Comparison of ENCODE assay signal across 16 cellular contexts in genomic region chr15:61750271-61751084, GRCh38.
A peak's percentile ranks its signal among the peaks of the same experiment; 100 is the strongest.
DNase-seq lines count a peak whose midpoint lies in the region; ATAC-seq and TF ChIP-seq lines count a peak whose summit lies in the region.
"Had no signal": no experiment of that assay in that cellular context is flagged by ENCODE, and none has a peak within 500 bp of the region (broad histone marks: within the 10 kb centered on the region; RNA-seq: fewer than 3 reads in every experiment).

No MANE protein-coding gene starts in this region.

- H3K36me3 ChIP-seq in hepatocyte (replicated peaks; ENCODE audit: insufficient read depth, low read depth) (no peaks in the 10 kb centered on the region), stomach (no peaks in the 10 kb centered on the region), HAP-1 (replicated peaks) (no peaks in the 10 kb centered on the region)
- H3K36me3 ChIP-seq: gastrocnemius medialis, right atrium auricular region had no signal

- H3K4me1 ChIP-seq in hepatocyte (ENCODE audit: insufficient read depth): peaks cover 7% of the 10 kb centered on the region
- peaks cover 0 to 3% (median 0%) of the 10 kb centered on the region in 4 donors for H3K4me1 ChIP-seq in stomach
- no peaks in the 10 kb centered on the region for H3K4me1 ChIP-seq in HAP-1
- H3K4me1 ChIP-seq: right atrium auricular region had no signal

- no peak for TF ChIP-seq CTCF in hepatocyte (IDR thresholded peaks at IDR 0.05; ENCODE audit: poor library complexity)
- no peak for TF ChIP-seq CTCF in stomach (IDR thresholded peaks at IDR 0.05)

- H3K79me2 ChIP-seq in hepatocyte: no peaks in the 10 kb centered on the region

- peak overlapping the region; percentile 43 for H3K27ac ChIP-seq in hepatocyte
- no peak overlapping the region for H3K27ac ChIP-seq in stomach
- H3K27ac ChIP-seq: right atrium auricular region had no signal

- no peak overlapping the region for H2AFZ ChIP-seq in hepatocyte

- H3K4me2 ChIP-seq in hepatocyte: no peak overlapping the region

- H3K27me3 ChIP-seq in hepatocyte (no peaks in the 10 kb centered on the region), stomach (no peaks in the 10 kb centered on the region), HAP-1 (ENCODE audit: low read depth) (no peaks in the 10 kb centered on the region)
- H3K27me3 ChIP-seq: gastrocnemius medialis, right atrium auricular region had no signal

- ATAC-seq in left ventricle myocardium superior: no peak
- ATAC-seq: HCT116; naive thymus-derived CD4-positive, alpha-beta T cell; Panc1; stimulated activated naive B cell treated with anti-CD40 and anti-IgM and Interleukin-4, amounts not matched to agents 10 μg/mL and 1 μg/mL and 100 μg/mL, for 72 hours had no signal

- in situ Hi-C loops in HAP-1 (cut with MboI; ENCODE audit: low sequenced_read_pairs): no loop called here

- no peak for TF ChIP-seq POLR2A in stomach (IDR thresholded peaks at IDR 0.05)

- intact Hi-C loops in stomach (cut with DNase I; ENCODE audit: low total_unique reads) (no loop called here), left ventricle myocardium superior (cut with micrococcal nuclease) (no loop called here)

- no peaks in the 10 kb centered on the region for H3K9me2 ChIP-seq in hepatocyte (replicated peaks; ENCODE audit: insufficient read depth)

- DNase-seq in HT-29 (ENCODE audit: low spot score) (peak; percentile 82), SHP77 (lab: John Stamatoyannopoulos, UW) (peak; percentile 82 to 91), hepatocyte (ENCODE audit: low spot score) (peak; percentile 29), stomach (peak; percentile 50), NOMO-1 treated with dmso at 0.1 percent for 144 hours (lab: John Stamatoyannopoulos, UW; ENCODE audit: unreplicated experiment) (no peak), HAP-1 (ENCODE audit: low spot score in 2 of 2) (no peak), left ventricle myocardium superior (no peak)
- DNase-seq: activated CD4-positive, alpha-beta T cell treated with anti-CD3 and anti-CD28 coated beads for 48 hours; effector CD4-positive, alpha-beta T cell; gastrocnemius medialis; immature natural killer cell; naive thymus-derived CD4-positive, alpha-beta T cell; stimulated activated naive B cell treated with anti-CD40 and anti-IgM and Interleukin-4, amounts not matched to agents 10 μg/mL and 1 μg/mL and 100 μg/mL, for 72 hours had no signal

- H3K4me3 ChIP-seq in hepatocyte (no peak overlapping the region), stomach (no peak overlapping the region), HAP-1 (no peak overlapping the region)
- H3K4me3 ChIP-seq: gastrocnemius medialis, right atrium auricular region had no signal

- no peaks in the 10 kb centered on the region for H3K9me3 ChIP-seq in hepatocyte (ENCODE audit: low read depth)
- no peaks in the 10 kb centered on the region for H3K9me3 ChIP-seq in stomach
- no peaks in the 10 kb centered on the region for H3K9me3 ChIP-seq in HAP-1
- H3K9me3 ChIP-seq: gastrocnemius medialis, right atrium auricular region had no signal

- H4K20me1 ChIP-seq in hepatocyte (ENCODE audit: insufficient read depth, poor library complexity, severe bottlenecking): no peaks in the 10 kb centered on the region

- TF ChIP-seq EP300 in stomach (IDR thresholded peaks at IDR 0.05): no peak

- 59% methylated on average over 15 of the region's 15 CpGs for WGBS in hepatocyte (ENCODE audit: low lambda C conversion rate, missing lambda C conversion rate)
- 50 to 71% (median 63%) methylated on average over 15 of the region's 15 CpGs for WGBS in stomach, 5 donors

Comparison
In these comparisons a context has a peak if more than half of its experiments do, and no peak if none do; other contexts are left out.
1. DNase-seq: peak in HT-29 (single experiment), SHP77 (2 of 2), hepatocyte (single experiment) and stomach (single experiment); none in NOMO-1 treated with dmso at 0.1 percent for 144 hours (single experiment), HAP-1 (0 of 2) and left ventricle myocardium superior (single experiment).